16 cellular contexts compared by ENCODE assay signal in genomic region chr7:47806701-47807103, GRCh38.
A peak's percentile ranks its signal among the peaks of the same experiment; 100 is the strongest.
DNase-seq lines count a peak whose midpoint lies in the region; ATAC-seq and TF ChIP-seq lines count a peak whose summit lies in the region.
"Had no signal": no experiment of that assay in that cellular context is flagged by ENCODE, and none has a peak within 500 bp of the region (broad histone marks: within the 10 kb centered on the region; RNA-seq: fewer than 3 reads in every experiment).

No MANE protein-coding gene starts in this region.

- DNase-seq in IMR-90 (no peak), choroid plexus epithelial cell (ENCODE audit: low read depth) (peak; percentile 56), right lobe of liver (peak in 1 of 3 donors; percentile 62), spleen (no peak), glutamatergic neuron (no peak), PC-3 (no peak), HuH-7.5 (ENCODE audit: low spot score) (no peak)
- DNase-seq: activated CD4-positive, CD25-positive, alpha-beta regulatory T cell treated with anti-CD3 and anti-CD28 coated beads, Interleukin-2, amount 50 U/mL, for 72 hours; activated T-cell treated with anti-CD3 and anti-CD28 coated beads, Interleukin-2, amount 50 U/mL, for 4 hours; effector CD4-positive, alpha-beta T cell; NCI-H2171 treated with DMSO at 0.1 percent for 48 hours; stimulated activated CD4-positive, alpha-beta T cell treated with anti-CD3 and anti-CD28 coated beads, Interleukin-1b, Interleukin-23, amount 100 ng/mL, for 48 hours had no signal

- H3K14ac ChIP-seq in IMR-90 (replicated peaks; ENCODE audit: low read depth, low read length) = peak overlapping the region; percentile 39; the same call in 1 of the 2 replicates

- TF ChIP-seq RAD21 in IMR-90 (IDR thresholded peaks at IDR 0.05; ENCODE audit: low read length) = no peak

- no peaks in the 10 kb centered on the region; the same call in 1 of the 2 replicates for H3K27me3 ChIP-seq in IMR-90 (ENCODE audit: control insufficient read depth, insufficient read depth, low read length)
- H3K27me3 ChIP-seq in right lobe of liver = no peaks in the 10 kb centered on the region
- no peaks in the 10 kb centered on the region for H3K27me3 ChIP-seq in spleen (replicated peaks in 1 of 7)
- H3K27me3 ChIP-seq in PC-3 (ENCODE audit: low read length) = no peaks in the 10 kb centered on the region
- H3K27me3 ChIP-seq: BE2C had no signal

- no peak overlapping the region for H2AK9ac ChIP-seq in IMR-90 (replicated peaks; ENCODE audit: low read depth, low read length, poor library complexity)

- dilution Hi-C loops in IMR-90 (cut with HindIII; ENCODE audit: low sequenced_read_pairs, unreplicated experiment) = no loop called here

- intact Hi-C loops in IMR-90 (cut with micrococcal nuclease) = no loop called here
- intact Hi-C loops in right lobe of liver (cut with DNase I) = no loop called here
- intact Hi-C loops in spleen (cut with DNase I; ENCODE audit: low total_unique reads) = loop anchor here (5.0 kb wide), 1 partner anchor 364 kb away; no protein-coding TSS in a partner anchor
- intact Hi-C loops in PC-3 (cut with micrococcal nuclease) = no loop called here

- H2BK5ac ChIP-seq in IMR-90 (ENCODE audit: low read depth, low read length, poor library complexity, severe bottlenecking) = no peak overlapping the region

- no peak overlapping the region for H4K8ac ChIP-seq in IMR-90 (ENCODE audit: low read depth in 2 of 2, low read length in 2 of 2)

- H3K4me3 ChIP-seq in IMR-90 (ENCODE audit: insufficient read depth, low read depth, low read length) (no peak overlapping the region), choroid plexus epithelial cell (ENCODE audit: low read depth, low read length) (no peak overlapping the region), right lobe of liver (peak overlapping the region in 1 of 3 donors; percentile 14), spleen (peak overlapping the region in 4 of 8 donors; percentile 13 to 53 (median 27)), PC-3 (ENCODE audit: low read length) (no peak overlapping the region)

- no peaks in the 10 kb centered on the region for H3K9me3 Mint-ChIP-seq in glutamatergic neuron (ENCODE audit: unreplicated experiment)
- H3K9me3 Mint-ChIP-seq: activated T-cell treated with anti-CD3 and anti-CD28 coated beads, Interleukin-2, amount 50 U/mL, for 4 hours; memory B cell had no signal

- H4K20me1 ChIP-seq in IMR-90 (ENCODE audit: insufficient read depth, low read length) (no peaks in the 10 kb centered on the region), PC-3 (ENCODE audit: low read length) (no peaks in the 10 kb centered on the region)

- peaks cover 7% of the 10 kb centered on the region for H3K27me3 Mint-ChIP-seq in glutamatergic neuron (ENCODE audit: unreplicated experiment)
- H3K27me3 Mint-ChIP-seq: memory B cell had no signal

- H2AK5ac ChIP-seq in IMR-90 (ENCODE audit: low read depth, low read length) = peak overlapping the region; percentile 68

- H3K79me1 ChIP-seq in IMR-90 (ENCODE audit: low read depth in 1 of 2, low read length in 2 of 2) = no peaks in the 10 kb centered on the region; a peak in 1 of 4 replicates

- TF ChIP-seq CTCF in IMR-90 (conservative IDR thresholded peaks at IDR 0.05; ENCODE audit: low read depth, low read length) = no peak
- no peak for TF ChIP-seq CTCF in choroid plexus epithelial cell (conservative IDR thresholded peaks at IDR 0.05; ENCODE audit: low read depth, low read length)
- no peak for TF ChIP-seq CTCF in right lobe of liver (IDR thresholded peaks at IDR 0.05)
- TF ChIP-seq CTCF in spleen (IDR thresholded peaks at IDR 0.05 in 8 of 11, conservative IDR thresholded peaks at IDR 0.05 in 3 of 11) = no peak
- no peak for TF ChIP-seq CTCF in glutamatergic neuron (IDR thresholded peaks at IDR 0.05; ENCODE audit: partially characterized antibody, unreplicated experiment)
- TF ChIP-seq CTCF in PC-3 (conservative IDR thresholded peaks at IDR 0.05; ENCODE audit: low read depth, low read length) = no peak

- H2BK20ac ChIP-seq in IMR-90 (ENCODE audit: low read depth, low read length) = peak overlapping the region; percentile 74

- H4K91ac ChIP-seq in IMR-90 (ENCODE audit: insufficient read depth, low read depth, low read length) = peak overlapping the region; percentile 76

- no peak overlapping the region for H3K27ac Mint-ChIP-seq in glutamatergic neuron (ENCODE audit: unreplicated experiment)
- H3K27ac Mint-ChIP-seq: memory B cell had no signal

- no peak for TF ChIP-seq POLR2A in IMR-90 (IDR thresholded peaks at IDR 0.05; ENCODE audit: low read depth, low read length)
- no peak for TF ChIP-seq POLR2A in right lobe of liver (IDR thresholded peaks at IDR 0.05)
- TF ChIP-seq POLR2A in spleen (IDR thresholded peaks at IDR 0.05) = no peak

- H3F3A ChIP-seq in PC-3 (ENCODE audit: low read length, unreplicated experiment) = no peaks in the 10 kb centered on the region

- H2BK15ac ChIP-seq in IMR-90 (ENCODE audit: low read depth, low read length) = peak overlapping the region; percentile 38; the same call in 2 of the 3 replicates

- no peak overlapping the region for H3K23ac ChIP-seq in IMR-90 (ENCODE audit: low read depth, low read length)

- POLR2A ChIA-PET in IMR-90 (lab: Charles Lee; ENCODE audit: unreplicated experiment) = no interaction called here
- POLR2A ChIA-PET in PC-3 (lab: Charles Lee; ENCODE audit: unreplicated experiment) = no interaction called here

- H2BK120ac ChIP-seq in IMR-90 (ENCODE audit: low read depth, low read length) = peak overlapping the region; percentile 56

- no peak overlapping the region for H3K4me3 Mint-ChIP-seq in glutamatergic neuron (ENCODE audit: unreplicated experiment)
- H3K4me3 Mint-ChIP-seq: activated T-cell treated with anti-CD3 and anti-CD28 coated beads, Interleukin-2, amount 50 U/mL, for 4 hours; memory B cell had no signal

- H3K9ac ChIP-seq in IMR-90 (ENCODE audit: low read depth, low read length) = no peak overlapping the region
- H3K9ac ChIP-seq in PC-3 (ENCODE audit: low read length) = no peak overlapping the region
- H3K9ac ChIP-seq: parathyroid adenoma had no signal

- no peak overlapping the region for H3K56ac ChIP-seq in IMR-90 (ENCODE audit: extremely low read depth, insufficient read depth, low read length)

- no peak overlapping the region for H3K18ac ChIP-seq in IMR-90 (ENCODE audit: low read depth, low read length)

- H3K4me2 ChIP-seq in IMR-90 (ENCODE audit: low read depth, low read length) (no peak overlapping the region), PC-3 (ENCODE audit: low read length) (no peak overlapping the region)

- H4K5ac ChIP-seq in IMR-90 (ENCODE audit: low read depth, low read length) = no peak overlapping the region

- H3K4me1 ChIP-seq in IMR-90 (ENCODE audit: control insufficient read depth, insufficient read depth, low read length) = peaks cover 9% of the 10 kb centered on the region
- H3K4me1 ChIP-seq in right lobe of liver = peaks cover 0 to 14% (median 0%) of the 10 kb centered on the region in 4 donors
- H3K4me1 ChIP-seq in spleen = peaks cover 7 to 45% (median 31%) of the 10 kb centered on the region in 6 donors
- peaks cover 17% of the 10 kb centered on the region for H3K4me1 ChIP-seq in PC-3 (ENCODE audit: insufficient read depth, low read length)
- H3K4me1 ChIP-seq: parathyroid adenoma had no signal

- no peaks in the 10 kb centered on the region for H3K9me3 ChIP-seq in IMR-90 (ENCODE audit: control insufficient read depth, insufficient read depth, low read length)
- no peaks in the 10 kb centered on the region for H3K9me3 ChIP-seq in right lobe of liver
- H3K9me3 ChIP-seq in spleen = no peaks in the 10 kb centered on the region
- H3K9me3 ChIP-seq in PC-3 (ENCODE audit: low read length) = no peaks in the 10 kb centered on the region
- H3K9me3 ChIP-seq: BE2C had no signal

- H3K36me3 ChIP-seq in IMR-90 (ENCODE audit: control insufficient read depth, insufficient read depth, low read length) = no peaks in the 10 kb centered on the region
- H3K36me3 ChIP-seq in right lobe of liver = no peaks in the 10 kb centered on the region
- H3K36me3 ChIP-seq in spleen = no peaks in the 10 kb centered on the region
- no peaks in the 10 kb centered on the region for H3K36me3 ChIP-seq in PC-3 (ENCODE audit: low read depth, low read length)
- H3K36me3 ChIP-seq: BE2C had no signal

- H3K4ac ChIP-seq in IMR-90 (ENCODE audit: low read depth, low read length) = peak overlapping the region; percentile 60

- ATAC-seq in IMR-90 (ENCODE audit: low read depth) (no peak), right lobe of liver (peak; percentile 66 to 78 (median 72)), GM18907 (IDR thresholded peaks at IDR 0.05; ENCODE audit: unreplicated experiment) (no peak), PC-3 (no peak)

- in situ Hi-C loops in IMR-90 (cut with MboI; ENCODE audit: low sequenced_read_pairs) = no loop called here

- no peaks in the 10 kb centered on the region for H3K79me2 ChIP-seq in PC-3 (ENCODE audit: low read length)
- H3K79me2 ChIP-seq: parathyroid adenoma had no signal

- peaks cover 14% of the 10 kb centered on the region for H3K9me1 ChIP-seq in IMR-90 (ENCODE audit: insufficient read depth, low read length)

- no peaks in the 10 kb centered on the region for H3K9me2 ChIP-seq in PC-3 (replicated peaks; ENCODE audit: low read length)

- H3K36me3 Mint-ChIP-seq in glutamatergic neuron (ENCODE audit: unreplicated experiment) = no peaks in the 10 kb centered on the region
- H3K36me3 Mint-ChIP-seq: memory B cell had no signal

- BruUV-seq in IMR-90 (replicated peaks; lab: Mats Ljungman, UMichigan) (no TSS peak), PC-3 (replicated peaks; lab: Mats Ljungman, UMichigan) (no TSS peak)

- H2AFZ ChIP-seq in IMR-90 (replicated peaks; ENCODE audit: low read length, poor library complexity) (no peak overlapping the region), PC-3 (ENCODE audit: low read length) (no peak overlapping the region)
- H2AFZ ChIP-seq: parathyroid adenoma had no signal

- peaks cover 5% of the 10 kb centered on the region for H3K4me1 Mint-ChIP-seq in glutamatergic neuron (ENCODE audit: low read depth, unreplicated experiment)

- WGBS in IMR-90 (ENCODE audit: extremely low coverage in 2 of 2, insufficient read length in 1 of 2), 2 experiments = 70% methylated on average over 6 of the region's 7 CpGs; no CpG with 5 or more reads in 1 of the 2 experiments
- 33% methylated on average over 1 of the region's 7 CpGs for WGBS in right lobe of liver (ENCODE audit: insufficient coverage, low coverage, low lambda C conversion rate, missing lambda C conversion rate)
- WGBS in spleen, 5 donors = 20 to 40% (median 35%) methylated on average over 6 to 7 of the region's 7 CpGs

- CTCF ChIA-PET in IMR-90 (lab: Yijun Ruan, JAX) = no interaction called here
- CTCF ChIA-PET in PC-3 (lab: Charles Lee) = interaction anchor here (0.6 kb wide), 1 partner anchor 132 kb away, joined by 5 read pairs; no protein-coding TSS in a partner anchor

- no peak overlapping the region for H3K27ac ChIP-seq in IMR-90 (ENCODE audit: insufficient read depth, low read length)
- H3K27ac ChIP-seq in right lobe of liver = no peak overlapping the region
- peak overlapping the region in 5 of 8 donors; percentile 49 to 81 (median 78) for H3K27ac ChIP-seq in spleen
- H3K27ac ChIP-seq in PC-3 (ENCODE audit: low read length) = no peak overlapping the region
- H3K27ac ChIP-seq: parathyroid adenoma had no signal

Comparison
In these comparisons a context has a peak if more than half of its experiments do, and no peak if none do; other contexts are left out.
1. ATAC-seq: peak in right lobe of liver (4 of 4); none in IMR-90 (single experiment), GM18907 (single experiment) and PC-3 (single experiment).
2. H3K27ac ChIP-seq: peak in spleen (5 of 8); none in IMR-90 (single experiment), right lobe of liver (0 of 3) and PC-3 (single experiment).